18 cellular contexts compared by ENCODE assay signal in genomic region chr1:162765788-162766187, GRCh38.
"Had no signal": no experiment of that assay in that cellular context is flagged by ENCODE, and none has a peak within 500 bp of the region (broad histone marks: within the 10 kb centered on the region; RNA-seq: fewer than 3 reads in every experiment).

No MANE protein-coding gene starts in this region.

- H3K27ac Mint-ChIP-seq: endodermal cell, natural killer cell, neural progenitor cell had no signal

- H3K27ac ChIP-seq: coronary artery, heart left ventricle, neural progenitor cell, ovary, right atrium auricular region had no signal

- ATAC-seq: heart left ventricle, left lobe of liver, natural killer cell had no signal

- H3K27me3 ChIP-seq: heart left ventricle, neural progenitor cell, ovary, right atrium auricular region had no signal

- H3K4me3 ChIP-seq: coronary artery, heart left ventricle, neural progenitor cell, ovary, right atrium auricular region had no signal

- H3K36me3 ChIP-seq: neural progenitor cell, ovary had no signal

- H3K9me3 Mint-ChIP-seq: endodermal cell, natural killer cell, neural progenitor cell had no signal

- DNase-seq: effector CD4-positive, alpha-beta T cell; endodermal cell; heart left ventricle; hippocampal formation; islet precursor cell; natural killer cell; nucleus accumbens; ovary; small intestine; stimulated activated CD4-positive, alpha-beta T cell treated with anti-CD3 and anti-CD28 coated beads, Interleukin-12 subunit alpha, Interleukin-12 subunit beta, amount 100 ng/mL, for 4 hours; stimulated activated naive CD4-positive, alpha-beta T cell treated with Interleukin-2 at 50 U/mL for 16 hours had no signal

- FAIRE-seq: endothelial cell of umbilical vein, frontal cortex, small intestine, urothelium cell line had no signal

- H3K4me3 Mint-ChIP-seq: endodermal cell, natural killer cell, neural progenitor cell had no signal

- H3K4me1 ChIP-seq: heart left ventricle, neural progenitor cell, right atrium auricular region had no signal

- H3K9me3 ChIP-seq: heart left ventricle, ovary, right atrium auricular region had no signal

- H3K4me1 Mint-ChIP-seq: endodermal cell, natural killer cell, neural progenitor cell had no signal

- H3K36me3 Mint-ChIP-seq: natural killer cell, neural progenitor cell had no signal
